ENCODE assay signal across 8 cellular contexts in genomic region chr5:178589180-178590140, GRCh38. TPM values are rescaled to one million over a fixed set of nuclear protein-coding genes. Genes with fewer than 3 reads are reported as not detected.
DNase-seq lines count a peak whose midpoint lies in the region; ATAC-seq, FAIRE-seq and TF ChIP-seq lines count a peak whose summit lies in the region.

No MANE protein-coding gene starts in this region.

- TF ChIP-seq CTCF in A549 (IDR thresholded peaks at IDR 0.05): no peak
- peak; percentile 22; the same call in 1 of the 2 replicates for TF ChIP-seq CTCF in VCaP (conservative IDR thresholded peaks at IDR 0.05)
- TF ChIP-seq CTCF in osteocyte (IDR thresholded peaks at IDR 0.05): peak; percentile 25
- no peak for TF ChIP-seq CTCF in Calu3 (IDR thresholded peaks at IDR 0.05; ENCODE audit: unreplicated experiment)

- H3K4me3 ChIP-seq in A549: peak overlapping the region; percentile 36; the same call in 2 of the 3 replicates

- no peak for FAIRE-seq in A549 (lab: Jason Lieb, UNC)

- no peak for TF ChIP-seq POLR2A in A549 (IDR thresholded peaks at IDR 0.05; ENCODE audit: low read length)

- H3K4me3 Mint-ChIP-seq in osteocyte (ENCODE audit: unreplicated experiment): peak overlapping the region; percentile 51
- no peak overlapping the region for H3K4me3 Mint-ChIP-seq in Calu3 (ENCODE audit: low read depth, unreplicated experiment)

- peak overlapping the region; percentile 81 for H3K4me2 ChIP-seq in A549

- TF ChIP-seq EP300 in A549 (IDR thresholded peaks at IDR 0.05): no peak

- DNase-seq in A549 (ENCODE audit: low read depth in 1 of 2, low spot score in 1 of 2) (no peak), germinal center (ENCODE audit: low spot score) (peak; percentile 41), osteocyte (ENCODE audit: extremely low spot score, unreplicated experiment) (no peak), cerebellar cortex (ENCODE audit: low spot score) (no peak), Calu3 (no peak)
- no peak for DNase-seq in effector CD8-positive, alpha-beta T cell (lab: John Stamatoyannopoulos, UW)

- TF ChIP-seq RAD21 in A549 (conservative IDR thresholded peaks at IDR 0.05 in 1 of 2, IDR thresholded peaks at IDR 0.05 in 1 of 2): no peak

- H3K27ac ChIP-seq in A549 (no peak overlapping the region), VCaP (peak overlapping the region; percentile 1; the same call in 1 of the 2 replicates)

- H3K27ac Mint-ChIP-seq in osteocyte (ENCODE audit: unreplicated experiment): no peak overlapping the region
- no peak overlapping the region for H3K27ac Mint-ChIP-seq in Calu3 (ENCODE audit: unreplicated experiment)

- POLR2A ChIA-PET in A549 (lab: Yijun Ruan, JAX): no interaction called here

- H3K9me3 ChIP-seq in A549: peaks cover 28% of the 10 kb centered on the region

- peaks cover 2% of the 10 kb centered on the region for H3K9me3 Mint-ChIP-seq in osteocyte (ENCODE audit: unreplicated experiment)
- H3K9me3 Mint-ChIP-seq in Calu3 (ENCODE audit: low read depth, unreplicated experiment): peaks cover 11% of the 10 kb centered on the region

- BruUV-seq in Calu3 (replicated peaks; lab: Mats Ljungman, UMichigan): no TSS peak

- intact Hi-C loops in Calu3 (cut with micrococcal nuclease; ENCODE audit: unreplicated experiment): no loop called here

- H3K27me3 Mint-ChIP-seq in osteocyte (ENCODE audit: unreplicated experiment) (peaks cover 39% of the 10 kb centered on the region), Calu3 (ENCODE audit: unreplicated experiment) (peaks cover 8% of the 10 kb centered on the region)

- ATAC-seq in A549 (peak in 1 of 2 experiments; percentile 10; a peak in 1 of 6 replicates), GM19438 (IDR thresholded peaks at IDR 0.05; ENCODE audit: low read depth, unreplicated experiment) (peak; percentile 21)

- H3K4me1 Mint-ChIP-seq in osteocyte (ENCODE audit: unreplicated experiment) (peaks cover 10% of the 10 kb centered on the region), Calu3 (ENCODE audit: low read depth, unreplicated experiment) (no peaks in the 10 kb centered on the region)

- 44% methylated on average over 51 of the region's 91 CpGs for WGBS in A549 (ENCODE audit: missing lambda C conversion rate)

- H3K36me3 Mint-ChIP-seq in osteocyte (ENCODE audit: unreplicated experiment): peaks cover 5% of the 10 kb centered on the region
- no peaks in the 10 kb centered on the region for H3K36me3 Mint-ChIP-seq in Calu3 (ENCODE audit: insufficient read depth, unreplicated experiment)

- CTCF ChIA-PET in A549 (lab: Yijun Ruan, JAX): interaction anchor here (1.1 to 1.8 kb wide), 2 partner anchors 35 to 306 kb away, joined by 3 read pairs; no protein-coding TSS in a partner anchor
- CTCF ChIA-PET in Calu3 (lab: Charles Lee): interaction anchor here (0.6 kb wide), 1 partner anchor 146 kb away, joined by 3 read pairs; no protein-coding TSS in a partner anchor

- peaks cover 5% of the 10 kb centered on the region; the same call in 1 of the 3 replicates for H3K4me1 ChIP-seq in A549

TF ChIP-seq in A549, 52 proteins besides CTCF, POLR2A, EP300 and RAD21:
- TF ChIP-seq BHLHE40 (IDR thresholded peaks at IDR 0.05; ENCODE audit: low read depth, low read length) (no peak), POLR2AphosphoS2 (conservative IDR thresholded peaks at IDR 0.05; ENCODE audit: low read length) (no peak), ZC3H11A (IDR thresholded peaks at IDR 0.05) (no peak), JUNB (IDR thresholded peaks at IDR 0.05) (no peak), CHD2 (IDR thresholded peaks at IDR 0.05; ENCODE audit: low read length, partially characterized antibody) (no peak), MAFK (IDR thresholded peaks at IDR 0.05; ENCODE audit: partially characterized antibody) (no peak), CHD4 (IDR thresholded peaks at IDR 0.05; ENCODE audit: borderline replicate concordance) (no peak), SREBF2 (IDR thresholded peaks at IDR 0.05) (no peak), ESRRA (IDR thresholded peaks at IDR 0.05; ENCODE audit: borderline replicate concordance, low read length) (no peak), TP53 (CRISPR knock-in tag; IDR thresholded peaks at IDR 0.05) (no peak)
- TF ChIP-seq, protein P1, sequence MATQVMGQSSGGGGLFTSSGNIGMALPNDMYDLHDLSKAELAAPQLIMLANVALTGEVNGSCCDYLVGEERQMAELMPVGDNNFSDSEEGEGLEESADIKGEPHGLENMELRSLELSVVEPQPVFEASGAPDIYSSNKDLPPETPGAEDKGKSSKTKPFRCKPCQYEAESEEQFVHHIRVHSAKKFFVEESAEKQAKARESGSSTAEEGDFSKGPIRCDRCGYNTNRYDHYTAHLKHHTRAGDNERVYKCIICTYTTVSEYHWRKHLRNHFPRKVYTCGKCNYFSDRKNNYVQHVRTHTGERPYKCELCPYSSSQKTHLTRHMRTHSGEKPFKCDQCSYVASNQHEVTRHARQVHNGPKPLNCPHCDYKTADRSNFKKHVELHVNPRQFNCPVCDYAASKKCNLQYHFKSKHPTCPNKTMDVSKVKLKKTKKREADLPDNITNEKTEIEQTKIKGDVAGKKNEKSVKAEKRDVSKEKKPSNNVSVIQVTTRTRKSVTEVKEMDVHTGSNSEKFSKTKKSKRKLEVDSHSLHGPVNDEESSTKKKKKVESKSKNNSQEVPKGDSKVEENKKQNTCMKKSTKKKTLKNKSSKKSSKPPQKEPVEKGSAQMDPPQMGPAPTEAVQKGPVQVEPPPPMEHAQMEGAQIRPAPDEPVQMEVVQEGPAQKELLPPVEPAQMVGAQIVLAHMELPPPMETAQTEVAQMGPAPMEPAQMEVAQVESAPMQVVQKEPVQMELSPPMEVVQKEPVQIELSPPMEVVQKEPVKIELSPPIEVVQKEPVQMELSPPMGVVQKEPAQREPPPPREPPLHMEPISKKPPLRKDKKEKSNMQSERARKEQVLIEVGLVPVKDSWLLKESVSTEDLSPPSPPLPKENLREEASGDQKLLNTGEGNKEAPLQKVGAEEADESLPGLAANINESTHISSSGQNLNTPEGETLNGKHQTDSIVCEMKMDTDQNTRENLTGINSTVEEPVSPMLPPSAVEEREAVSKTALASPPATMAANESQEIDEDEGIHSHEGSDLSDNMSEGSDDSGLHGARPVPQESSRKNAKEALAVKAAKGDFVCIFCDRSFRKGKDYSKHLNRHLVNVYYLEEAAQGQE (IDR thresholded peaks at IDR 0.05): no peak
- TF ChIP-seq, protein P2, sequence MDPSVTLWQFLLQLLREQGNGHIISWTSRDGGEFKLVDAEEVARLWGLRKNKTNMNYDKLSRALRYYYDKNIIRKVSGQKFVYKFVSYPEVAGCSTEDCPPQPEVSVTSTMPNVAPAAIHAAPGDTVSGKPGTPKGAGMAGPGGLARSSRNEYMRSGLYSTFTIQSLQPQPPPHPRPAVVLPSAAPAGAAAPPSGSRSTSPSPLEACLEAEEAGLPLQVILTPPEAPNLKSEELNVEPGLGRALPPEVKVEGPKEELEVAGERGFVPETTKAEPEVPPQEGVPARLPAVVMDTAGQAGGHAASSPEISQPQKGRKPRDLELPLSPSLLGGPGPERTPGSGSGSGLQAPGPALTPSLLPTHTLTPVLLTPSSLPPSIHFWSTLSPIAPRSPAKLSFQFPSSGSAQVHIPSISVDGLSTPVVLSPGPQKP (IDR thresholded peaks at IDR 0.05; ENCODE audit: low read depth, low read length): no peak
- TF ChIP-seq, protein P3, sequence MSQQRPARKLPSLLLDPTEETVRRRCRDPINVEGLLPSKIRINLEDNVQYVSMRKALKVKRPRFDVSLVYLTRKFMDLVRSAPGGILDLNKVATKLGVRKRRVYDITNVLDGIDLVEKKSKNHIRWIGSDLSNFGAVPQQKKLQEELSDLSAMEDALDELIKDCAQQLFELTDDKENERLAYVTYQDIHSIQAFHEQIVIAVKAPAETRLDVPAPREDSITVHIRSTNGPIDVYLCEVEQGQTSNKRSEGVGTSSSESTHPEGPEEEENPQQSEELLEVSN (IDR thresholded peaks at IDR 0.05; ENCODE audit: borderline replicate concordance, low read depth): no peak
TF ChIP-seq in A549: peak in this region for 0.

RNA-seq across cellular contexts. Expression of gene COL23A1, which starts 0.7 kb away (rescaled TPM):
- not detected in 2 replicates for polyA plus RNA-seq in A549 (2011; rRNA removed)
- polyA plus RNA-seq in A549 (2012; cell fraction: cytosol; rRNA removed): not detected in 2 replicates
- not detected in 2 replicates for polyA plus RNA-seq in A549 (2012; cell fraction: nucleus; rRNA removed)
- polyA plus RNA-seq in A549 (2017; fragmentation: RNase III; extraction: RNeasy Plus Mini Kit Qiagen cat#74134 plus additional on column Dnase treatment): not detected in 3 replicates
- polyA minus RNA-seq in A549 (2011; rRNA and poly(A)+ RNA removed): not detected in 2 replicates
- not detected in 2 replicates for total RNA-seq in osteocyte
- total RNA-seq in Calu3 (2022): not detected in 2 replicates

RNA-seq across cellular contexts. Expression of gene CLK4, which starts 37.4 kb away (rescaled TPM):
- 21.8 and 26.0 TPM in 2 replicates for polyA plus RNA-seq in A549 (2011; rRNA removed)
- polyA plus RNA-seq in A549 (2012; cell fraction: cytosol; rRNA removed): 4.6 and 5.0 TPM in 2 replicates
- polyA plus RNA-seq in A549 (2012; cell fraction: nucleus; rRNA removed): 8.1 and 11.0 TPM in 2 replicates
- 12.6 to 14.1 TPM (median 13.1 TPM) in 3 replicates for polyA plus RNA-seq in A549 (2017; fragmentation: RNase III; extraction: RNeasy Plus Mini Kit Qiagen cat#74134 plus additional on column Dnase treatment)
- polyA minus RNA-seq in A549 (2011; rRNA and poly(A)+ RNA removed): 15.2 and 18.9 TPM in 2 replicates
- 28.7 and 30.0 TPM in 2 replicates for total RNA-seq in osteocyte
- 24.8 and 29.3 TPM in 2 replicates for total RNA-seq in Calu3 (2022)

Comparison
In these comparisons a context has a peak if more than half of its experiments do, and no peak if none do; other contexts are left out.
1. CTCF ChIP-seq: peak in VCaP (single experiment) and osteocyte (single experiment); none in A549 (single experiment) and Calu3 (single experiment).